ENCODE assay signal across 14 cellular contexts in genomic region chr1:37940299-37940947, GRCh38. TPM values are rescaled to one million over a fixed set of nuclear protein-coding genes. Genes with fewer than 3 reads are reported as not detected.
DNase-seq lines count a peak whose midpoint lies in the region; ATAC-seq and TF ChIP-seq lines count a peak whose summit lies in the region.
"Had no signal": no experiment of that assay in that cellular context is flagged by ENCODE, and none has a peak within 500 bp of the region (broad histone marks: within the 10 kb centered on the region; RNA-seq: fewer than 3 reads in every experiment).

No MANE protein-coding gene starts in this region.

- no peak for TF ChIP-seq CTCF in Panc1 (IDR thresholded peaks at IDR 0.05)
- TF ChIP-seq CTCF in right lobe of liver (IDR thresholded peaks at IDR 0.05) = peak in 2 of 4 donors; percentile 20
- TF ChIP-seq CTCF in omental fat pad (IDR thresholded peaks at IDR 0.05) = no peak
- TF ChIP-seq CTCF in coronary artery (IDR thresholded peaks at IDR 0.05) = no peak

- BruUV-seq in Panc1 (replicated peaks; lab: Mats Ljungman, UMichigan) = no TSS peak

- in situ Hi-C loops in Panc1 (cut with HindIII; ENCODE audit: low pct_unique_long_range_greater_than_20kb, low sequenced_read_pairs) = no loop called here

- WGBS in right lobe of liver (ENCODE audit: insufficient coverage, low coverage, low lambda C conversion rate, missing lambda C conversion rate) = 14% methylated on average over 5 of the region's 5 CpGs

- CTCF ChIA-PET in Panc1 (lab: Charles Lee) = interaction anchor here (0.6 kb wide), 1 partner anchor 8 kb away, joined by 5 read pairs; no protein-coding TSS in a partner anchor

- DNase-seq in COLO668 (lab: John Stamatoyannopoulos, UW; ENCODE audit: unreplicated experiment) (peak; percentile 93), NCI-H1092 treated with DMSO at 0.1 percent for 48 hours (lab: John Stamatoyannopoulos, UW) (peak; percentile 94), Panc1 (ENCODE audit: low read depth, low spot score) (no peak), right lobe of liver (peak; percentile 68 to 94 (median 89)), omental fat pad (ENCODE audit: low spot score) (no peak), superior temporal gyrus (ENCODE audit: extremely low spot score) (no peak), NCI-H2227 (lab: John Stamatoyannopoulos, UW; ENCODE audit: unreplicated experiment) (no peak), coronary artery (ENCODE audit: low spot score) (no peak)
- DNase-seq: GDM1; midbrain; NK-92 treated with Interleukin-12 subunit alpha and Interleukin-12 subunit beta, amount 100 ng/mL, for 24 hours; psoas muscle; stimulated activated CD4-positive, alpha-beta T cell treated with anti-CD3 and anti-CD28 coated beads, Interleukin-2, amount 100 ng/mL, for 24 hours had no signal

- POLR2A ChIA-PET in Panc1 (lab: Charles Lee) = no interaction called here

- intact Hi-C loops in Panc1 (cut with micrococcal nuclease; ENCODE audit: unreplicated experiment) (no loop called here), right lobe of liver (cut with DNase I) (no loop called here)

- H3K9me3 ChIP-seq in Panc1 (ENCODE audit: control insufficient read depth, insufficient read depth, low read depth, low read length) (no peaks in the 10 kb centered on the region), right lobe of liver (no peaks in the 10 kb centered on the region)
- H3K9me3 ChIP-seq: psoas muscle had no signal

- H3K27ac ChIP-seq in Panc1 (ENCODE audit: low read length) (peak overlapping the region; percentile 85), right lobe of liver (peak overlapping the region; percentile 14 to 93 (median 92)), coronary artery (no peak overlapping the region)
- H3K27ac ChIP-seq: psoas muscle had no signal

- peaks cover 17% of the 10 kb centered on the region for H3K4me1 ChIP-seq in Panc1 (ENCODE audit: control insufficient read depth, insufficient read depth, low read length)
- peaks cover 0 to 34% (median 6%) of the 10 kb centered on the region in 4 donors for H3K4me1 ChIP-seq in right lobe of liver

- ATAC-seq in Panc1 (peak; percentile 86), right lobe of liver (peak; percentile 86 to 96 (median 94)), omental fat pad (ENCODE audit: low FRiP score) (no peak)
- ATAC-seq: HCT116, psoas muscle had no signal

- H3K36me3 ChIP-seq in Panc1 (ENCODE audit: control insufficient read depth, insufficient read depth, low read length) (no peaks in the 10 kb centered on the region), right lobe of liver (peaks cover 0 to 24% (median 9%) of the 10 kb centered on the region in 4 donors)

- H3K27me3 ChIP-seq in Panc1 (ENCODE audit: control insufficient read depth, insufficient read depth, low read length) = no peaks in the 10 kb centered on the region
- H3K27me3 ChIP-seq in right lobe of liver = no peaks in the 10 kb centered on the region

- H3K4me3 ChIP-seq in Panc1 (ENCODE audit: low read depth in 2 of 2, low read length in 2 of 2) (no peak overlapping the region), right lobe of liver (no peak overlapping the region), coronary artery (no peak overlapping the region)
- H3K4me3 ChIP-seq: psoas muscle had no signal

- no peak for TF ChIP-seq POLR2A in right lobe of liver (IDR thresholded peaks at IDR 0.05)

RNA-seq across cellular contexts. Expression of gene INPP5B, which starts 6.4 kb away (rescaled TPM):
- total RNA-seq in Panc1 (2021; ENCODE audit: unreplicated experiment) (17.7 TPM), right lobe of liver (10 to 100 TPM; 10.5 to 23.1 (median 14.6) TPM), omental fat pad (10 to 100 TPM; 16.2 to 45.6 (median 27.0) TPM)
- polyA plus RNA-seq in Panc1 (2012; ENCODE audit: insufficient read length) = 11.5 TPM

RNA-seq across cellular contexts. Expression of gene SF3A3, which starts 49.4 kb away (rescaled TPM):
- total RNA-seq in Panc1 (2021; ENCODE audit: unreplicated experiment) = 85.8 TPM
- polyA plus RNA-seq in Panc1 (2012; ENCODE audit: insufficient read length) = 94.1 TPM
- total RNA-seq in right lobe of liver = 10 to 100 TPM; 13.6 to 32.1 (median 20.8) TPM
- 10 to 100 TPM; 37.0 to 76.6 (median 50.4) TPM for total RNA-seq in omental fat pad

Comparison
In these comparisons a context has a peak if more than half of its experiments do, and no peak if none do; other contexts are left out.
1. DNase-seq: peak in COLO668 (single experiment), NCI-H1092 treated with DMSO at 0.1 percent for 48 hours (single experiment) and right lobe of liver (3 of 3); none in Panc1 (single experiment), omental fat pad (single experiment), superior temporal gyrus (single experiment), NCI-H2227 (single experiment) and coronary artery (single experiment).
2. H3K27ac ChIP-seq: peak in Panc1 (single experiment) and right lobe of liver (3 of 3); none in coronary artery (0 of 2).